In genomic region chr14:61184117-61184516, GRCh38 we compare ENCODE assay signal across 16 cellular contexts.
DNase-seq lines count a peak whose midpoint lies in the region; ATAC-seq and TF ChIP-seq lines count a peak whose summit lies in the region.
"Had no signal": no experiment of that assay in that cellular context is flagged by ENCODE, and none has a peak within 500 bp of the region (broad histone marks: within the 10 kb centered on the region; RNA-seq: fewer than 3 reads in every experiment).

No MANE protein-coding gene starts in this region.

- peak overlapping the region; percentile 70 for H3K27ac ChIP-seq in A673 (ENCODE audit: low read depth, low read length, poor library complexity, severe bottlenecking)
- H3K27ac ChIP-seq in PC-9, result no peak overlapping the region
- H3K27ac ChIP-seq: gastroesophageal sphincter, SJCRH30, spleen had no signal

- no peaks in the 10 kb centered on the region for H3K9me3 Mint-ChIP-seq in activated T-helper 17 cell treated with anti-CD3 and anti-CD28 coated beads, Interleukin-2, amount 50 U/mL, for 72 hours
- H3K9me3 Mint-ChIP-seq: activated T-cell treated with anti-CD3 and anti-CD28 coated beads, Interleukin-2, amount 50 U/mL, for 24 hours had no signal

- no peak overlapping the region for H3K4me2 ChIP-seq in PC-9

- peak overlapping the region; percentile 64 for H3K27ac Mint-ChIP-seq in activated T-helper 17 cell treated with anti-CD3 and anti-CD28 coated beads, Interleukin-2, amount 50 U/mL, for 72 hours
- H3K27ac Mint-ChIP-seq: activated T-cell treated with anti-CD3 and anti-CD28 coated beads, Interleukin-2, amount 50 U/mL, for 24 hours; B cell had no signal

- no peaks in the 10 kb centered on the region for H3K9me2 ChIP-seq in PC-9 (ENCODE audit: insufficient read depth)

- no peaks in the 10 kb centered on the region for H3K27me3 ChIP-seq in A673 (replicated peaks; ENCODE audit: insufficient read depth, low read depth, low read length, poor library complexity)
- no peaks in the 10 kb centered on the region for H3K27me3 ChIP-seq in PC-9 (ENCODE audit: insufficient read depth, low read depth)
- H3K27me3 ChIP-seq: gastroesophageal sphincter, SJCRH30 had no signal

- no peaks in the 10 kb centered on the region for H3K79me2 ChIP-seq in PC-9 (ENCODE audit: low read depth)

- H3K36me3 ChIP-seq in A673 (ENCODE audit: insufficient read depth, low read length, poor library complexity, severe bottlenecking) (no peaks in the 10 kb centered on the region), PC-9 (ENCODE audit: low read depth) (no peaks in the 10 kb centered on the region)
- H3K36me3 ChIP-seq: gastroesophageal sphincter, SJCRH30, spleen had no signal

- H3F3A ChIP-seq in PC-9 (ENCODE audit: insufficient read depth, low read depth), result peaks cover 4% of the 10 kb centered on the region; the same call in 1 of the 2 replicates

- peaks cover 54% of the 10 kb centered on the region for H3K4me1 ChIP-seq in A673 (ENCODE audit: insufficient read depth, low read length, poor library complexity, severe bottlenecking)
- H3K4me1 ChIP-seq in PC-9 (replicated peaks; ENCODE audit: insufficient read depth), result peaks cover 8% of the 10 kb centered on the region

- H3K4me3 ChIP-seq in A673 (ENCODE audit: low read depth, low read length, poor library complexity, severe bottlenecking) (no peak overlapping the region), HFF-Myc (replicated peaks; ENCODE audit: low read depth, low read length) (no peak overlapping the region), foreskin fibroblast (ENCODE audit: low read depth in 1 of 2, low read length in 2 of 2) (no peak overlapping the region), PC-9 (no peak overlapping the region)
- H3K4me3 ChIP-seq: gastroesophageal sphincter, SJCRH30, spleen had no signal

- no peaks in the 10 kb centered on the region for H3K36me3 Mint-ChIP-seq in activated T-helper 17 cell treated with anti-CD3 and anti-CD28 coated beads, Interleukin-2, amount 50 U/mL, for 72 hours (ENCODE audit: low read depth)

- no peaks in the 10 kb centered on the region for H4K20me1 ChIP-seq in PC-9 (ENCODE audit: insufficient read depth)

- H2AFZ ChIP-seq in PC-9, result no peak overlapping the region

- peak; percentile 50 for ATAC-seq in activated T-helper 17 cell treated with anti-CD3 and anti-CD28 coated beads, Interleukin-2, amount 50 U/mL, for 72 hours (replicated peaks)
- ATAC-seq: gastroesophageal sphincter had no signal

- intact Hi-C loops in A673 (cut with micrococcal nuclease; ENCODE audit: unreplicated experiment), result loop anchor here (5.0 kb wide), 1 partner anchor 82 kb away; no protein-coding TSS in a partner anchor
- intact Hi-C loops in PC-9 (cut with micrococcal nuclease; ENCODE audit: unreplicated experiment), result no loop called here

- CTCF ChIA-PET in A673 (lab: Charles Lee), result interaction anchor here (0.5 to 1.6 kb wide), 2 partner anchors 10 to 106 kb away, joined by 3 to 7 read pairs; no protein-coding TSS in a partner anchor
- CTCF ChIA-PET in PC-9 (lab: Charles Lee), result no interaction called here

- no TSS peak for BruUV-seq in A673 (replicated peaks; lab: Mats Ljungman, UMichigan)
- no TSS peak for BruUV-seq in PC-9 (replicated peaks; lab: Mats Ljungman, UMichigan)

- H3K9me3 ChIP-seq in A673 (ENCODE audit: low read depth, low read length, poor library complexity, severe bottlenecking), result no peaks in the 10 kb centered on the region
- no peaks in the 10 kb centered on the region for H3K9me3 ChIP-seq in PC-9 (ENCODE audit: insufficient read depth, low read depth)
- H3K9me3 ChIP-seq: gastroesophageal sphincter, SJCRH30, spleen had no signal

- peak overlapping the region; percentile 14 for H3K4me3 Mint-ChIP-seq in activated T-helper 17 cell treated with anti-CD3 and anti-CD28 coated beads, Interleukin-2, amount 50 U/mL, for 72 hours
- H3K4me3 Mint-ChIP-seq: activated T-cell treated with anti-CD3 and anti-CD28 coated beads, Interleukin-2, amount 50 U/mL, for 24 hours; B cell had no signal

- TF ChIP-seq CTCF in A673 (conservative IDR thresholded peaks at IDR 0.05; ENCODE audit: low read depth, low read length), result no peak
- TF ChIP-seq CTCF in HFF-Myc (IDR thresholded peaks at IDR 0.05; ENCODE audit: low read depth, low read length, missing control alignments), result no peak
- no peak for TF ChIP-seq CTCF in foreskin fibroblast (IDR thresholded peaks at IDR 0.05; ENCODE audit: low read depth, low read length)
- no peak for TF ChIP-seq CTCF in PC-9 (conservative IDR thresholded peaks at IDR 0.05)

- H3K4me1 Mint-ChIP-seq in activated T-helper 17 cell treated with anti-CD3 and anti-CD28 coated beads, Interleukin-2, amount 50 U/mL, for 72 hours, result peaks cover 15% of the 10 kb centered on the region

- POLR2A ChIA-PET in A673 (lab: Charles Lee; ENCODE audit: low non-redundant PET) (no interaction called here), PC-9 (lab: Charles Lee; ENCODE audit: unreplicated experiment) (interaction anchor here (0.5 kb wide), 1 partner anchor 12 kb away, joined by 6 read pairs; no protein-coding TSS in a partner anchor)

- peaks cover 17% of the 10 kb centered on the region for H3K27me3 Mint-ChIP-seq in activated T-helper 17 cell treated with anti-CD3 and anti-CD28 coated beads, Interleukin-2, amount 50 U/mL, for 72 hours

- peak; percentile 34 for DNase-seq in A673 (ENCODE audit: low spot score)
- peak; percentile 92 for DNase-seq in HFF-Myc (ENCODE audit: extremely low read depth, low read depth)
- DNase-seq in foreskin fibroblast, result peak; percentile 97
- no peak for DNase-seq in stimulated activated CD4-positive, alpha-beta T cell treated with anti-CD3 and anti-CD28 coated beads, Interleukin-2, amount 100 ng/mL, for 24 hours
- DNase-seq in ecto neural progenitor cell (ENCODE audit: low spot score), result no peak
- DNase-seq in PC-9, result no peak
- DNase-seq in SW 1271 (lab: John Stamatoyannopoulos, UW), result no peak
- DNase-seq: activated CD4-positive, CD25-positive, alpha-beta regulatory T cell; activated T-cell treated with anti-CD3 and anti-CD28 coated beads, Interleukin-2, amount 50 U/mL, for 24 hours; NCI-H1048; NCI-H510A; SJCRH30; spleen had no signal

Comparison
In these comparisons a context has a peak if more than half of its experiments do, and no peak if none do; other contexts are left out.
1. DNase-seq: peak in A673 (single experiment), HFF-Myc (single experiment) and foreskin fibroblast (2 of 2); none in stimulated activated CD4-positive, alpha-beta T cell treated with anti-CD3 and anti-CD28 coated beads, Interleukin-2, amount 100 ng/mL, for 24 hours (0 of 2), ecto neural progenitor cell (single experiment), PC-9 (0 of 2) and SW 1271 (0 of 2).